Comparison of ENCODE assay signal across 29 cellular contexts in genomic region chr13:49608932-49609331, GRCh38. TPM values are rescaled to one million over a fixed set of nuclear protein-coding genes. Genes with fewer than 3 reads are reported as not detected.
DNase-seq lines count a peak whose midpoint lies in the region; ATAC-seq and TF ChIP-seq lines count a peak whose summit lies in the region.
"Had no signal": no experiment of that assay in that cellular context is flagged by ENCODE, and none has a peak within 500 bp of the region (broad histone marks: within the 10 kb centered on the region; RNA-seq: fewer than 3 reads in every experiment).

No MANE protein-coding gene starts in this region.

- peaks cover 14% of the 10 kb centered on the region for H3F3A ChIP-seq in SU-DHL-6 (ENCODE audit: insufficient read depth)

- peaks cover 0 to 18% (median 6%) of the 10 kb centered on the region in 7 donors for H3K9me3 Mint-ChIP-seq in naive B cell
- H3K9me3 Mint-ChIP-seq: memory B cell had no signal

- H3K27me3 ChIP-seq in SU-DHL-6 (ENCODE audit: low read length): no peaks in the 10 kb centered on the region
- no peaks in the 10 kb centered on the region for H3K27me3 ChIP-seq in osteoblast (ENCODE audit: insufficient read depth, low read length)
- no peaks in the 10 kb centered on the region for H3K27me3 ChIP-seq in right atrium auricular region
- H3K27me3 ChIP-seq: foreskin keratinocyte, neutrophil, upper lobe of left lung had no signal

- H2AFZ ChIP-seq in SU-DHL-6 (ENCODE audit: low read depth, low read length, severe bottlenecking) (no peak overlapping the region), osteoblast (ENCODE audit: low read length) (no peak overlapping the region)

- H4K20me1 ChIP-seq in SU-DHL-6 (ENCODE audit: low read depth, low read length): no peaks in the 10 kb centered on the region
- no peaks in the 10 kb centered on the region for H4K20me1 ChIP-seq in osteoblast (ENCODE audit: insufficient read depth, low read length)

- H3K4me1 Mint-ChIP-seq in naive B cell: peaks cover 7 to 36% (median 18%) of the 10 kb centered on the region in 3 donors
- H3K4me1 Mint-ChIP-seq: memory B cell had no signal

- peaks cover 0 to 4% of the 10 kb centered on the region in 2 donors for H3K36me3 Mint-ChIP-seq in naive B cell

- no peaks in the 10 kb centered on the region for H3K79me2 ChIP-seq in SU-DHL-6 (ENCODE audit: insufficient read depth, low read length)
- H3K79me2 ChIP-seq in osteoblast (ENCODE audit: insufficient read depth, low read length): no peaks in the 10 kb centered on the region

- H3K9me3 ChIP-seq in SU-DHL-6 (ENCODE audit: insufficient read depth, low read length) (no peaks in the 10 kb centered on the region), osteoblast (ENCODE audit: low read depth, low read length) (no peaks in the 10 kb centered on the region), right atrium auricular region (no peaks in the 10 kb centered on the region)
- H3K9me3 ChIP-seq: HAP-1, neutrophil, upper lobe of left lung had no signal

- H3K27me3 Mint-ChIP-seq in naive B cell: no peaks in the 10 kb centered on the region
- H3K27me3 Mint-ChIP-seq: activated T-cell treated with anti-CD3 and anti-CD28 coated beads, Interleukin-2, amount 50 U/mL, for 24 hours; memory B cell had no signal

- peak overlapping the region in 3 of 6 donors; percentile 2 to 83 (median 57) for H3K27ac Mint-ChIP-seq in naive B cell
- H3K27ac Mint-ChIP-seq: activated CD4-positive, alpha-beta T cell treated with anti-CD3 and anti-CD28 coated beads for 36 hours; activated T-cell treated with anti-CD3 and anti-CD28 coated beads, Interleukin-2, amount 50 U/mL, for 24 hours; memory B cell had no signal

- no peaks in the 10 kb centered on the region for H3K36me3 ChIP-seq in SU-DHL-6 (ENCODE audit: low read length)
- no peaks in the 10 kb centered on the region for H3K36me3 ChIP-seq in osteoblast (ENCODE audit: insufficient read depth, low read length)
- H3K36me3 ChIP-seq in right atrium auricular region: no peaks in the 10 kb centered on the region
- H3K36me3 ChIP-seq: HAP-1, neutrophil, upper lobe of left lung had no signal

- TF ChIP-seq CTCF in SU-DHL-6 (IDR thresholded peaks at IDR 0.05; ENCODE audit: insufficient read depth, low read length, poor library complexity, severe bottlenecking) (no peak), osteoblast (IDR thresholded peaks at IDR 0.05; ENCODE audit: extremely low read depth, low read depth, low read length) (no peak), right atrium auricular region (IDR thresholded peaks at IDR 0.05) (no peak)

- H3K4me1 ChIP-seq in osteoblast (ENCODE audit: insufficient read depth, low read length): no peaks in the 10 kb centered on the region
- no peaks in the 10 kb centered on the region for H3K4me1 ChIP-seq in right atrium auricular region
- H3K4me1 ChIP-seq: foreskin keratinocyte, HAP-1 had no signal

- H3K4me2 ChIP-seq in SU-DHL-6 (ENCODE audit: low read depth, low read length, poor library complexity, severe bottlenecking) (peak overlapping the region; percentile 55), osteoblast (ENCODE audit: insufficient read depth, low read length) (no peak overlapping the region)

- peak overlapping the region in 3 of 8 donors; percentile 8 to 67 (median 42) for H3K4me3 Mint-ChIP-seq in naive B cell
- H3K4me3 Mint-ChIP-seq: activated CD4-positive, alpha-beta T cell treated with anti-CD3 and anti-CD28 coated beads for 36 hours; activated T-cell treated with anti-CD3 and anti-CD28 coated beads, Interleukin-2, amount 50 U/mL, for 24 hours; memory B cell had no signal

- no peaks in the 10 kb centered on the region for H3K9me2 ChIP-seq in SU-DHL-6 (replicated peaks; ENCODE audit: insufficient read depth, low read length)

- H3K9ac ChIP-seq in SU-DHL-6 (ENCODE audit: low read length): no peak overlapping the region

- no peak overlapping the region for H3K4me3 ChIP-seq in SU-DHL-6 (ENCODE audit: insufficient read depth, low read length, poor library complexity, severe bottlenecking)
- H3K4me3 ChIP-seq in osteoblast (ENCODE audit: insufficient read depth, low read length): no peak overlapping the region
- no peak overlapping the region for H3K4me3 ChIP-seq in right atrium auricular region
- H3K4me3 ChIP-seq: HAP-1, skin epidermis, upper lobe of left lung had no signal

- H3K27ac ChIP-seq in SU-DHL-6 (ENCODE audit: low read depth, low read length) (peak overlapping the region; percentile 77), osteoblast (ENCODE audit: low read depth, low read length) (no peak overlapping the region), right atrium auricular region (no peak overlapping the region)
- H3K27ac ChIP-seq: 22Rv1, foreskin keratinocyte, neutrophil, skin epidermis, upper lobe of left lung had no signal

- peak; percentile 32 to 51 for ATAC-seq in naive B cell (ENCODE audit: low read depth in 2 of 2)
- no peak for ATAC-seq in GM18870 (IDR thresholded peaks at IDR 0.05; ENCODE audit: unreplicated experiment)
- ATAC-seq: activated CD4-positive, alpha-beta T cell treated with anti-CD3 and anti-CD28 coated beads for 36 hours; esophagus mucosa; foreskin keratinocyte; HepG2; left colon had no signal

- DNase-seq in NCI-H82 (lab: John Stamatoyannopoulos, UW) (peak; percentile 40), NCI-H82 treated with DMSO at 0.1 percent for 48 hours (lab: John Stamatoyannopoulos, UW; ENCODE audit: unreplicated experiment) (no peak), MV-4-11 (lab: John Stamatoyannopoulos, UW) (peak; percentile 87), naive B cell (peak; percentile 23), osteoblast (ENCODE audit: insufficient read length, low spot score, missing footprints) (no peak), right atrium auricular region (ENCODE audit: low spot score) (no peak)
- DNase-seq: activated CD4-positive, alpha-beta T cell treated with anti-CD3 and anti-CD28 coated beads for 36 hours; activated CD8-positive, alpha-beta memory T cell treated with anti-CD3 and anti-CD28 coated beads for 24 hours; activated naive CD4-positive, alpha-beta T cell; activated T-cell treated with anti-CD3 and anti-CD28 coated beads, Interleukin-2, amount 50 U/mL, for 24 hours; amniotic stem cell; DMS79; effector memory CD4-positive, alpha-beta T cell; foreskin keratinocyte; left colon; NCI-H2171; stimulated activated CD4-positive, alpha-beta T cell treated with anti-CD3 and anti-CD28 coated beads, Interleukin-2, amount 100 ng/mL, for 24 hours; substantia nigra; SW 1271; upper lobe of left lung had no signal

RNA-seq across cellular contexts. Expression of gene ARL11, which starts 19.4 kb away (rescaled TPM):
- polyA plus RNA-seq in naive B cell (ENCODE audit: low read depth in 6 of 6): 10 to 100 TPM in 4 of 6 donors, 1 to 10 TPM in 2; 6.1 to 39.6 (median 11.9) TPM
- not detected in 2 replicates for total RNA-seq in osteoblast
- total RNA-seq in right atrium auricular region: under 1 TPM; 0.19 to 0.63 TPM

RNA-seq across cellular contexts. Expression of gene RCBTB1, which starts 23.6 kb away (rescaled TPM):
- 10 to 100 TPM; 13.4 to 26.5 (median 16.5) TPM for polyA plus RNA-seq in naive B cell (ENCODE audit: low read depth in 6 of 6)
- total RNA-seq in osteoblast (26.4 and 27.4 TPM in 2 replicates), right atrium auricular region (10 to 100 TPM in 1 of 2 donors, 1 to 10 TPM in 1; 8.9 to 19.6 TPM)

Comparison
In these comparisons a context has a peak if more than half of its experiments do, and no peak if none do; other contexts are left out.
1. DNase-seq: peak in NCI-H82 (single experiment), MV-4-11 (single experiment) and naive B cell (single experiment); none in NCI-H82 treated with DMSO at 0.1 percent for 48 hours (single experiment), osteoblast (single experiment) and right atrium auricular region (single experiment).